Comparison of ENCODE assay signal across 11 cellular contexts in genomic region chr11:1435820-1436467, GRCh38. TPM values are rescaled to one million over a fixed set of nuclear protein-coding genes. Genes with fewer than 3 reads are reported as not detected.
DNase-seq lines count a peak whose midpoint lies in the region; ATAC-seq and TF ChIP-seq lines count a peak whose summit lies in the region.
"Had no signal": no experiment of that assay in that cellular context is flagged by ENCODE, and none has a peak within 500 bp of the region (broad histone marks: within the 10 kb centered on the region; RNA-seq: fewer than 3 reads in every experiment).

No MANE protein-coding gene starts in this region.

- H3K4me3 ChIP-seq in GM12865 (ENCODE audit: low read depth, low read length) = no peak overlapping the region
- H3K4me3 ChIP-seq: ascending aorta, dorsolateral prefrontal cortex had no signal

- ATAC-seq in esophagus mucosa = peak; percentile 4
- ATAC-seq in GM18519 (IDR thresholded peaks at IDR 0.05; ENCODE audit: low FRiP score, unreplicated experiment) = no peak
- no peak for ATAC-seq in HG03460 (IDR thresholded peaks at IDR 0.05; ENCODE audit: unreplicated experiment)

- TF ChIP-seq CTCF in GM12865 (IDR thresholded peaks at IDR 0.05; ENCODE audit: insufficient read depth, low read depth, low read length, missing control alignments) = no peak

- DNase-seq in A172 (ENCODE audit: low spot score) (peak; percentile 23), GM12865 (ENCODE audit: low read depth) (peak; percentile 33), NCI-H345 (lab: John Stamatoyannopoulos, UW) (peak; percentile 85), SIG-M5 treated with dmso at 0.1 percent for 504 hours (lab: John Stamatoyannopoulos, UW; ENCODE audit: unreplicated experiment) (no peak)
- DNase-seq in stimulated activated CD4-positive, alpha-beta T cell treated with anti-CD3 and anti-CD28 coated beads, Interleukin-4, amount 100 ng/mL, for 1 hour = no peak
- DNase-seq: dorsolateral prefrontal cortex, MV-4-11 had no signal

RNA-seq across cellular contexts. Expression of gene BRSK2, which starts 46.2 kb away (rescaled TPM):
- total RNA-seq in A172 (2014; rRNA removed; shearing (Covaris generic)) = 8.6 and 13.0 TPM in 2 replicates
- total RNA-seq in esophagus mucosa = 0.08 TPM

RNA-seq across cellular contexts. Expression of gene MOB2, which starts 50.6 kb away (rescaled TPM):
- total RNA-seq in A172 (2014; rRNA removed; shearing (Covaris generic)) = 22.4 and 25.8 TPM in 2 replicates
- 32.1 TPM for total RNA-seq in esophagus mucosa

Comparison
In these comparisons a context has a peak if more than half of its experiments do, and no peak if none do; other contexts are left out.
1. DNase-seq: peak in A172 (single experiment), GM12865 (single experiment) and NCI-H345 (single experiment); none in SIG-M5 treated with dmso at 0.1 percent for 504 hours (single experiment) and stimulated activated CD4-positive, alpha-beta T cell treated with anti-CD3 and anti-CD28 coated beads, Interleukin-4, amount 100 ng/mL, for 1 hour (single experiment).